1 cellular context compared by ENCODE assay signal in the genomic region with DNA sequence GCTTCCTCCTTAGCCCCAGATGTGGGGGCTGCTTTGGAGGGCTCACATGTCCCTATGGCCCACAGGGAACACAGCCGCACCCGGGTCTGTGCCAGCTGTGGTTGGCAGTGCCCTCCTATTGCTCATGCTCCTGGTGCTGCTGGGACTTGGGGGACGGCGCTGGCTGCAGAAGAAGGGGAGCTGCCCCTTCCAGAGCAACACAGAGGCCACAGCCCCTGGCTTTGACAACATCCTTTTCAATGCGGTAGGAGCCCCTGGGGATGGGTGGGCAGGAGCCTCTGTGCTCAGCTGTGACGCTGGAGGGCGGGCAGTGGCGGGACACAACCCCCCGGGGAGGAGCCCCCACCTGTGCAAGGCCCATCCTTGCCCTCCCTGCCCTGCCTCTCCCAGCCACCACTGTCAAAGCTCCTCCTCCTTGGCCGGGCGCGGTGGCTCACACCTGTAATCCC.
TF ChIP-seq lines count a peak whose summit lies in the region.

No MANE protein-coding gene starts in this region.

TF ChIP-seq in HEK293, 187 proteins besides CTCF, POLR2A, EP300 and RAD21 (continued from another document):
- TF ChIP-seq ZBTB1 (tag by site-specific recombination; IDR thresholded peaks at IDR 0.05), result no peak
- TF ChIP-seq, protein P1, sequence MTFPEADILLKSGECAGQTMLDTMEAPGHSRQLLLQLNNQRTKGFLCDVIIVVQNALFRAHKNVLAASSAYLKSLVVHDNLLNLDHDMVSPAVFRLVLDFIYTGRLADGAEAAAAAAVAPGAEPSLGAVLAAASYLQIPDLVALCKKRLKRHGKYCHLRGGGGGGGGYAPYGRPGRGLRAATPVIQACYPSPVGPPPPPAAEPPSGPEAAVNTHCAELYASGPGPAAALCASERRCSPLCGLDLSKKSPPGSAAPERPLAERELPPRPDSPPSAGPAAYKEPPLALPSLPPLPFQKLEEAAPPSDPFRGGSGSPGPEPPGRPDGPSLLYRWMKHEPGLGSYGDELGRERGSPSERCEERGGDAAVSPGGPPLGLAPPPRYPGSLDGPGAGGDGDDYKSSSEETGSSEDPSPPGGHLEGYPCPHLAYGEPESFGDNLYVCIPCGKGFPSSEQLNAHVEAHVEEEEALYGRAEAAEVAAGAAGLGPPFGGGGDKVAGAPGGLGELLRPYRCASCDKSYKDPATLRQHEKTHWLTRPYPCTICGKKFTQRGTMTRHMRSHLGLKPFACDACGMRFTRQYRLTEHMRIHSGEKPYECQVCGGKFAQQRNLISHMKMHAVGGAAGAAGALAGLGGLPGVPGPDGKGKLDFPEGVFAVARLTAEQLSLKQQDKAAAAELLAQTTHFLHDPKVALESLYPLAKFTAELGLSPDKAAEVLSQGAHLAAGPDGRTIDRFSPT (tag by site-specific recombination; IDR thresholded peaks at IDR 0.05), result peak; percentile 35; the same call in 1 of the 2 replicates
